11 cellular contexts compared by ENCODE assay signal in genomic region chr3:156626104-156626503, GRCh38.
DNase-seq lines count a peak whose midpoint lies in the region; ATAC-seq lines count a peak whose summit lies in the region.
"Had no signal": no experiment of that assay in that cellular context is flagged by ENCODE, and none has a peak within 500 bp of the region (broad histone marks: within the 10 kb centered on the region; RNA-seq: fewer than 3 reads in every experiment).

No MANE protein-coding gene starts in this region.

- DNase-seq in DMS153 (lab: John Stamatoyannopoulos, UW) (peak; percentile 94), HPDE6-E6E7 (ENCODE audit: extremely low spot score) (peak; percentile 79), NCI-H510A treated with DMSO at 0.1 percent for 48 hours (lab: John Stamatoyannopoulos, UW) (peak; percentile 92), glomerular visceral epithelial cell (ENCODE audit: extremely low spot score) (peak; percentile 42), globus pallidus (ENCODE audit: low spot score) (no peak), islet precursor cell (no peak)
- no peak for DNase-seq in effector memory CD8-positive, alpha-beta T cell
- DNase-seq: HFFc6, MG63 had no signal

- H3K9me3 Mint-ChIP-seq in effector memory CD8-positive, alpha-beta T cell = no peaks in the 10 kb centered on the region
- H3K9me3 Mint-ChIP-seq: HFFc6 had no signal

- no peak overlapping the region for H3K27ac Mint-ChIP-seq in effector memory CD8-positive, alpha-beta T cell
- H3K27ac Mint-ChIP-seq: HFFc6 had no signal

- peaks cover 2 to 18% of the 10 kb centered on the region in 2 donors for H3K27me3 Mint-ChIP-seq in effector memory CD8-positive, alpha-beta T cell

- no peak for ATAC-seq in GM19397 (IDR thresholded peaks at IDR 0.05; ENCODE audit: unreplicated experiment)
- no peak for ATAC-seq in effector memory CD8-positive, alpha-beta T cell (replicated peaks)
- ATAC-seq: sciatic nerve had no signal

- no peaks in the 10 kb centered on the region for H3K4me1 Mint-ChIP-seq in effector memory CD8-positive, alpha-beta T cell (ENCODE audit: low read depth in 2 of 2)

- no peaks in the 10 kb centered on the region for H3K36me3 Mint-ChIP-seq in effector memory CD8-positive, alpha-beta T cell (ENCODE audit: insufficient read depth)

- H3K4me3 Mint-ChIP-seq in effector memory CD8-positive, alpha-beta T cell = no peak overlapping the region
- H3K4me3 Mint-ChIP-seq: HFFc6 had no signal

Comparison
In these comparisons a context has a peak if more than half of its experiments do, and no peak if none do; other contexts are left out.
1. DNase-seq: peak in DMS153 (single experiment), HPDE6-E6E7 (single experiment), NCI-H510A treated with DMSO at 0.1 percent for 48 hours (single experiment) and glomerular visceral epithelial cell (single experiment); none in effector memory CD8-positive, alpha-beta T cell (0 of 3), globus pallidus (single experiment) and islet precursor cell (single experiment).